ENCODE assay signal across 9 cellular contexts in the genomic region with DNA sequence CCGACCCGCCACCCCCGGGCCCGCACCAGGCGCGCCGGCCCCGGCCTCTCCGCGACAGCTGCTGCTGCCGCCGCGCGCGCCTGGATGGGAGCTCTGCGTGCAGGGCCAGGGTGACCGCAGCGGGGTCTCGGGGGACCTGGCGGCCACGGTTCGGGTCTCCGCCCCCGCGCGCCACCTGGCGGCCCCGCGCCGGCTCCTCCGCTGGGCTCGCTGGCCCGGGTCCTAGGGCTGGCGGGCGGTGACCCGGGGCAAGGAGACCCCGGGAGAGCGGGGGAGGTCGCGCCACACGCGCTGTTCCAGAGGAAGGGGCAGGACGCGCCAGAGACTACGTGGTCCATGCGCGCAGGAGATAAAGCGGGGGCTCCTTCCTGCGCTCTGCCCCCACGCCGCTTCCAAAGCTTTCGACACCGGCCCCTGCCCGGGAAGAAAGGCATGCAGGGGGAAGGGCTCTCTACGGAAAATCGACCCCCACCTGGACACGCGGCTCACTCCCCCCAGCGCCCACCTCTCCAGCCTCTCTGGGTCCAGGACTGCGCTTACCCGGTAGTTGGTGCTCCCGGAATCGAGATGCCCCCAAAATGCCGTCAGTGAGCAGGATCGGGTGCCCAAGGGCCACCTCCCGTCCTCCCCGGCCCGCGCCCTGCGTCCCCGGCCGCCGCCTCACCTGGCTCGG. TPM values are rescaled to one million over a fixed set of nuclear protein-coding genes. Genes with fewer than 3 reads are reported as not detected.
DNase-seq lines count a peak whose midpoint lies in the region; ATAC-seq, FAIRE-seq and TF ChIP-seq lines count a peak whose summit lies in the region.
"Had no signal": no experiment of that assay in that cellular context is flagged by ENCODE, and none has a peak within 500 bp of the region (broad histone marks: within the 10 kb centered on the region; RNA-seq: fewer than 3 reads in every experiment).

No MANE protein-coding gene starts in this region.

- peaks cover 2 to 11% (median 4%) of the 10 kb centered on the region in 3 donors for H3K4me1 Mint-ChIP-seq in CD8-positive, alpha-beta memory T cell

- no peak for ATAC-seq in HG03469 (IDR thresholded peaks at IDR 0.05; ENCODE audit: unreplicated experiment)

- no peak overlapping the region for H3K27ac Mint-ChIP-seq in CD8-positive, alpha-beta memory T cell

- CTCF ChIA-PET in CD8-positive, alpha-beta memory T cell (lab: Charles Lee) = no interaction called here

- H3K4me3 ChIP-seq in fibroblast of pulmonary artery (replicated peaks; ENCODE audit: low read depth, low read length) (peak overlapping the region; percentile 31), parathyroid adenoma (ENCODE audit: low read depth, low read length) (peak overlapping the region; percentile 27)
- no peak overlapping the region for H3K4me3 ChIP-seq in CD8-positive, alpha-beta memory T cell (ENCODE audit: low read length)
- H3K4me3 ChIP-seq: SK-N-MC had no signal

- H2AFZ ChIP-seq in parathyroid adenoma = no peak overlapping the region

- no peak overlapping the region for H3K4me3 Mint-ChIP-seq in CD8-positive, alpha-beta memory T cell

- POLR2A ChIA-PET in CD8-positive, alpha-beta memory T cell (lab: Charles Lee) = no interaction called here

- peak overlapping the region; percentile 51 for H3K4me2 ChIP-seq in parathyroid adenoma (ENCODE audit: low read length)

- no peak overlapping the region for H3K27ac ChIP-seq in parathyroid adenoma
- H3K27ac ChIP-seq in CD8-positive, alpha-beta memory T cell (ENCODE audit: low read depth, low read length) = no peak overlapping the region
- H3K27ac ChIP-seq: SK-N-MC had no signal

- H3K27me3 Mint-ChIP-seq in CD8-positive, alpha-beta memory T cell = peaks cover 50 to 56% of the 10 kb centered on the region in 2 donors

- H3K27me3 ChIP-seq in parathyroid adenoma (ENCODE audit: control insufficient read depth, insufficient read depth, low read length) = no peaks in the 10 kb centered on the region
- H3K27me3 ChIP-seq in CD8-positive, alpha-beta memory T cell (ENCODE audit: insufficient read depth, low read length, poor library complexity, severe bottlenecking) = peaks cover 31% of the 10 kb centered on the region

- no peak overlapping the region for H3K9ac ChIP-seq in parathyroid adenoma

- no peaks in the 10 kb centered on the region for H3K36me3 Mint-ChIP-seq in CD8-positive, alpha-beta memory T cell

- TF ChIP-seq POLR2A in GM12891 (IDR thresholded peaks at IDR 0.05; ENCODE audit: low read depth, low read length) = no peak

- TF ChIP-seq CTCF in fibroblast of pulmonary artery (IDR thresholded peaks at IDR 0.05; ENCODE audit: low read length, missing control alignments) (no peak), parathyroid adenoma (IDR thresholded peaks at IDR 0.05) (no peak)

- FAIRE-seq in GM12891 (lab: Jason Lieb, UNC) = no peak

- H3K36me3 ChIP-seq in parathyroid adenoma (ENCODE audit: control insufficient read depth, insufficient read depth, low read length) = no peaks in the 10 kb centered on the region
- no peaks in the 10 kb centered on the region for H3K36me3 ChIP-seq in CD8-positive, alpha-beta memory T cell (ENCODE audit: insufficient read depth, low read length)

- H3K79me2 ChIP-seq in parathyroid adenoma = no peaks in the 10 kb centered on the region

- H3K9me3 Mint-ChIP-seq in CD8-positive, alpha-beta memory T cell = peaks cover 0 to 1% (median 0%) of the 10 kb centered on the region in 5 donors

- DNase-seq in GM12891 (ENCODE audit: insufficient read length, low spot score) = peak; percentile 48
- peak; percentile 41 for DNase-seq in NCI-H2171 (lab: John Stamatoyannopoulos, UW)
- no peak for DNase-seq in fibroblast of pulmonary artery (ENCODE audit: low read depth)
- DNase-seq in cerebellar cortex (ENCODE audit: low spot score) = no peak
- DNase-seq in KG1 (lab: John Stamatoyannopoulos, UW) = no peak
- DNase-seq in CD8-positive, alpha-beta memory T cell = no peak

- no peaks in the 10 kb centered on the region for H3K9me3 ChIP-seq in parathyroid adenoma (ENCODE audit: control insufficient read depth, low read length)
- H3K9me3 ChIP-seq in CD8-positive, alpha-beta memory T cell (ENCODE audit: low read length) = no peaks in the 10 kb centered on the region

- no peaks in the 10 kb centered on the region for H3K4me1 ChIP-seq in parathyroid adenoma
- no peaks in the 10 kb centered on the region for H3K4me1 ChIP-seq in CD8-positive, alpha-beta memory T cell (ENCODE audit: insufficient read depth, low read length)

TF ChIP-seq in GM12891, 5 proteins besides CTCF, POLR2A, EP300 and RAD21:
- no peak for TF ChIP-seq SPI1 (IDR thresholded peaks at IDR 0.05; ENCODE audit: low read depth, low read length)
- TF ChIP-seq PAX5 (IDR thresholded peaks at IDR 0.05; ENCODE audit: insufficient read depth, low read length, severe bottlenecking) = no peak
- no peak for TF ChIP-seq POU2F2 (IDR thresholded peaks at IDR 0.05; ENCODE audit: low read depth, low read length)
- no peak for TF ChIP-seq TAF1 (IDR thresholded peaks at IDR 0.05; ENCODE audit: low read depth, low read length)
- TF ChIP-seq POLR2AphosphoS5 (IDR thresholded peaks at IDR 0.05; ENCODE audit: low read depth, low read length) = no peak
TF ChIP-seq in GM12891: peak in this region for 0.

RNA-seq across cellular contexts. Expression of gene SHANK2, which starts 0.5 kb away (rescaled TPM):
- 0.13 TPM for polyA plus RNA-seq in GM12891 (2012; ENCODE audit: low read depth, missing spikeins)
- total RNA-seq in CD8-positive, alpha-beta memory T cell = not detected
- polyA plus RNA-seq in CD8-positive, alpha-beta memory T cell = not detected

Comparison
In these comparisons a context has a peak if more than half of its experiments do, and no peak if none do; other contexts are left out.
1. DNase-seq: peak in GM12891 (single experiment) and NCI-H2171 (single experiment); none in fibroblast of pulmonary artery (single experiment), cerebellar cortex (single experiment), KG1 (single experiment) and CD8-positive, alpha-beta memory T cell (0 of 5).